Comparison of ENCODE assay signal across 9 cellular contexts in the genomic region with DNA sequence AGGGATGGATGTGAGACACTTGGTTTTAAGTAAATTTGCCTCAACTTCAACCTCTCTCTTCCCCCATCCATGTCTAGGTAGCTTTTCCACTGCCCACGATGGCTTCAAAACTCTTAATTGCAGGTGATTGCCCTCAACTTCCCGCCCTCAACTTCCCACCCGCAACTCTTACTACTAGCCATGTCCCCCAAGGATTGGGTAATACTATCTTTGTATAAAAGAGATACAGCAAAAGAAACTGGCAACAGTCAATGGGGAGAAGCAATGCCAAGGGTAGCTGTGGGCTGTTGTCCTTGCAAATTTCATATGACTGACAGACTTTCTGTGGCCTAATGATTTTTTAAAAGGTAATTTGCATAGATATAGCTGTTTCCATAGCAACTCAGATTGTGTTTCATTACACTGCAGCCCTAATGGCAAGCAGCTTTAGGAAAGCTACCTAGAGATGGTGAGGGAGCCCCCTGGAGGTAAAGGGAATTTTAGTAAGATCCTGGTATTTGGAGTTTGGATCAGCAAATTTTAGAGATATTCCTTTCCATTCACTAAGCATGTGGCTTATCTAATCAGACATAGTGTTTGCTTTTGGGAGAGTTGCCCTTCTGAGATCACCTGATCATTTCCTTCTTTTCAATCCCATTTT.
DNase-seq lines count a peak whose midpoint lies in the region; ATAC-seq and TF ChIP-seq lines count a peak whose summit lies in the region.
"Had no signal": no experiment of that assay in that cellular context is flagged by ENCODE, and none has a peak within 500 bp of the region (broad histone marks: within the 10 kb centered on the region; RNA-seq: fewer than 3 reads in every experiment).

No MANE protein-coding gene starts in this region.

- H3K9me3 ChIP-seq in upper lobe of right lung (no peaks in the 10 kb centered on the region), MG63 (no peaks in the 10 kb centered on the region), stomach (no peaks in the 10 kb centered on the region)

- H3K27ac ChIP-seq in upper lobe of right lung (no peak overlapping the region), stomach (no peak overlapping the region)
- H3K27ac ChIP-seq: BLaER1 treated with 17β-estradiol and CSF1 and Interleukin-3, amounts not matched to agents 10 nM and 100 nM had no signal

- H3K27me3 ChIP-seq in upper lobe of right lung (no peaks in the 10 kb centered on the region), MG63 (peaks cover 2% of the 10 kb centered on the region), stomach (no peaks in the 10 kb centered on the region)
- H3K27me3 ChIP-seq: BLaER1 treated with 17β-estradiol and CSF1 and Interleukin-3, amounts not matched to agents 10 nM and 100 nM had no signal

- peak; percentile 48 for TF ChIP-seq CTCF in upper lobe of right lung (IDR thresholded peaks at IDR 0.05)
- peak in 2 of 7 experiments; percentile 15 to 19 for TF ChIP-seq CTCF in stomach (IDR thresholded peaks at IDR 0.05)

- WGBS in stomach, 5 donors: 54 to 72% (median 59%) methylated on average over 3 of the region's 3 CpGs

- no peak for TF ChIP-seq POLR2A in stomach (IDR thresholded peaks at IDR 0.05)

- intact Hi-C loops in upper lobe of right lung (cut with DNase I) (no loop called here), stomach (cut with DNase I; ENCODE audit: low total_unique reads) (no loop called here)

- peak; percentile 57 for ATAC-seq in HG03565 (IDR thresholded peaks at IDR 0.05; ENCODE audit: unreplicated experiment)
- peak; percentile 47 for ATAC-seq in upper lobe of right lung

- DNase-seq in NCI-H2107 treated with DMSO at 0.1 percent for 48 hours (lab: John Stamatoyannopoulos, UW; ENCODE audit: unreplicated experiment) (peak; percentile 5), NCI-H2107 (lab: John Stamatoyannopoulos, UW) (no peak), RPMI8226 (peak; percentile 11), foreskin melanocyte (peak; percentile 2), upper lobe of right lung (no peak), MG63 (no peak), stomach (no peak)

- TF ChIP-seq EP300 in stomach (IDR thresholded peaks at IDR 0.05): no peak

- H3K4me3 ChIP-seq in upper lobe of right lung: no peak overlapping the region
- no peak overlapping the region for H3K4me3 ChIP-seq in MG63
- no peak overlapping the region for H3K4me3 ChIP-seq in stomach
- H3K4me3 ChIP-seq: BLaER1 treated with 17β-estradiol and CSF1 and Interleukin-3, amounts not matched to agents 10 nM and 100 nM had no signal

- H3K4me1 ChIP-seq in upper lobe of right lung (no peaks in the 10 kb centered on the region), stomach (peaks cover 0 to 13% (median 0%) of the 10 kb centered on the region in 4 donors)

- H3K36me3 ChIP-seq in upper lobe of right lung: no peaks in the 10 kb centered on the region
- no peaks in the 10 kb centered on the region for H3K36me3 ChIP-seq in MG63
- H3K36me3 ChIP-seq in stomach: no peaks in the 10 kb centered on the region

Comparison
In these comparisons a context has a peak if more than half of its experiments do, and no peak if none do; other contexts are left out.
1. DNase-seq: peak in NCI-H2107 treated with DMSO at 0.1 percent for 48 hours (single experiment), RPMI8226 (single experiment) and foreskin melanocyte (single experiment); none in NCI-H2107 (single experiment), upper lobe of right lung (single experiment), MG63 (single experiment) and stomach (single experiment).